ENCODE assay signal across 1 cellular context in genomic region chr1:25997759-25998074, GRCh38.
TF ChIP-seq lines count a peak whose summit lies in the region.

Gene PAFAH2 (minus strand): TSS chr1:25998063. CDS start chr1:25990816, 7,247 bp downstream.

TF ChIP-seq in HepG2, 621 proteins besides CTCF, POLR2A, EP300 and RAD21 (continued from another document and continues in another):
- TF ChIP-seq PLSCR1 (CRISPR knock-in tag; IDR thresholded peaks at IDR 0.05; ENCODE audit: borderline replicate concordance) (no peak), AGO2 (optimal IDR thresholded peaks at IDR 0.05; ENCODE audit: low read depth, low read length) (peak; percentile 27), SIN3A (IDR thresholded peaks at IDR 0.05; ENCODE audit: borderline replicate concordance, low read depth, low read length) (peak; percentile 70; the same call in 1 of the 2 replicates), ZNF816 (CRISPR knock-in tag; IDR thresholded peaks at IDR 0.05; ENCODE audit: borderline replicate concordance) (0 out of 2 replicates have a peak, but pooled peaks have one; percentile 37), ZNF224 (CRISPR knock-in tag; IDR thresholded peaks at IDR 0.05) (no peak), ZBED4 (CRISPR knock-in tag; IDR thresholded peaks at IDR 0.05; ENCODE audit: borderline replicate concordance) (no peak), ZFP82 (CRISPR knock-in tag; IDR thresholded peaks at IDR 0.05; ENCODE audit: borderline replicate concordance) (no peak), ZNF747 (CRISPR knock-in tag; IDR thresholded peaks at IDR 0.05; ENCODE audit: borderline replicate concordance) (no peak), ZNF776 (CRISPR knock-in tag; IDR thresholded peaks at IDR 0.05) (no peak), STAT5B (CRISPR knock-in tag; IDR thresholded peaks at IDR 0.05) (no peak), NCOA2 (CRISPR knock-in tag; IDR thresholded peaks at IDR 0.05) (no peak), HMG20B (CRISPR knock-in tag; conservative IDR thresholded peaks at IDR 0.05) (no peak), PRDM4 (CRISPR knock-in tag; IDR thresholded peaks at IDR 0.05; ENCODE audit: borderline replicate concordance) (no peak), MBNL3 (CRISPR knock-in tag; conservative IDR thresholded peaks at IDR 0.05) (no peak), ARID3A (IDR thresholded peaks at IDR 0.05; ENCODE audit: low read depth, low read length) (no peak), ZSCAN30 (CRISPR knock-in tag; IDR thresholded peaks at IDR 0.05) (peak; percentile 72), KLF15 (CRISPR knock-in tag; IDR thresholded peaks at IDR 0.05; ENCODE audit: borderline replicate concordance) (no peak), BCL6 (CRISPR knock-in tag; IDR thresholded peaks at IDR 0.05) (no peak), ZNF12 (CRISPR knock-in tag; IDR thresholded peaks at IDR 0.05) (no peak), ZFP41 (CRISPR knock-in tag; IDR thresholded peaks at IDR 0.05; ENCODE audit: borderline replicate concordance) (no peak), FOXP4 (CRISPR knock-in tag; IDR thresholded peaks at IDR 0.05) (no peak), ZNF878 (CRISPR knock-in tag; IDR thresholded peaks at IDR 0.05) (no peak), CEBPB (IDR thresholded peaks at IDR 0.05; ENCODE audit: borderline replicate concordance, low read depth, low read length) (no peak), DDIT3 (CRISPR knock-in tag; IDR thresholded peaks at IDR 0.05) (no peak), ZNF292 (CRISPR knock-in tag; IDR thresholded peaks at IDR 0.05; ENCODE audit: borderline replicate concordance, low read depth) (peak; percentile 17; the same call in 1 of the 2 replicates), ZNF101 (CRISPR knock-in tag; IDR thresholded peaks at IDR 0.05; ENCODE audit: borderline replicate concordance, low read depth) (no peak), NFKB2 (CRISPR knock-in tag; IDR thresholded peaks at IDR 0.05; ENCODE audit: borderline replicate concordance) (0 out of 2 replicates have a peak, but pooled peaks have one; percentile 2), MTERF4 (CRISPR knock-in tag; IDR thresholded peaks at IDR 0.05) (0 out of 2 replicates have a peak, but pooled peaks have one; percentile 56), ZNF383 (CRISPR knock-in tag; IDR thresholded peaks at IDR 0.05; ENCODE audit: borderline replicate concordance) (no peak), ZNF281 (CRISPR knock-in tag; IDR thresholded peaks at IDR 0.05; ENCODE audit: borderline replicate concordance) (no peak), ZNF232 (CRISPR knock-in tag; IDR thresholded peaks at IDR 0.05; ENCODE audit: borderline replicate concordance) (no peak), SNAPC5 (CRISPR knock-in tag; IDR thresholded peaks at IDR 0.05; ENCODE audit: borderline replicate concordance) (0 out of 2 replicates have a peak, but pooled peaks have one; percentile 18), POGK (CRISPR knock-in tag; conservative IDR thresholded peaks at IDR 0.05) (no peak), ZNF484 (CRISPR knock-in tag; IDR thresholded peaks at IDR 0.05; ENCODE audit: borderline replicate concordance, low read depth) (no peak)
